ENCODE assay signal across 10 cellular contexts in genomic region chr17:62625870-62626200, GRCh38. TPM values are rescaled to one million over a fixed set of nuclear protein-coding genes. Genes with fewer than 3 reads are reported as not detected.
DNase-seq lines count a peak whose midpoint lies in the region; FAIRE-seq and TF ChIP-seq lines count a peak whose summit lies in the region.
"Had no signal": no experiment of that assay in that cellular context is flagged by ENCODE, and none has a peak within 500 bp of the region (broad histone marks: within the 10 kb centered on the region; RNA-seq: fewer than 3 reads in every experiment).

No MANE protein-coding gene starts in this region.

- TF ChIP-seq CTCF in D721Med (IDR thresholded peaks at IDR 0.05; ENCODE audit: insufficient read depth, missing control alignments) (peak; percentile 13), fibroblast of villous mesenchyme (IDR thresholded peaks at IDR 0.05; ENCODE audit: insufficient read depth, low read depth, low read length) (no peak), retinal pigment epithelial cell (conservative IDR thresholded peaks at IDR 0.05; ENCODE audit: low read depth, low read length) (no peak)

- peaks cover 15% of the 10 kb centered on the region for H3K4me1 ChIP-seq in HUES48 (ENCODE audit: control insufficient read depth, insufficient read depth, low read length)
- H3K4me1 ChIP-seq: breast epithelium had no signal

- H3K9ac ChIP-seq in HUES48 (ENCODE audit: low read depth, low read length): no peak overlapping the region

- H3K4me3 ChIP-seq in HUES48 (ENCODE audit: low read depth, low read length) (no peak overlapping the region), fibroblast of villous mesenchyme (ENCODE audit: low read depth, low read length) (no peak overlapping the region), retinal pigment epithelial cell (ENCODE audit: low read length) (no peak overlapping the region)

- no peaks in the 10 kb centered on the region for H3K9me3 ChIP-seq in HUES48 (ENCODE audit: control insufficient read depth, insufficient read depth, low read length)
- H3K9me3 ChIP-seq: breast epithelium had no signal

- H3K27me3 ChIP-seq in HUES48 (ENCODE audit: control insufficient read depth, insufficient read depth, low read length): peaks cover 4% of the 10 kb centered on the region; the same call in 1 of the 2 replicates

- H3K36me3 ChIP-seq in HUES48 (ENCODE audit: control insufficient read depth, insufficient read depth, low read length): no peaks in the 10 kb centered on the region
- H3K36me3 ChIP-seq: breast epithelium had no signal

- H3K27ac ChIP-seq in HUES48 (ENCODE audit: low read depth, low read length): peak overlapping the region; percentile 20

- DNase-seq in D721Med (ENCODE audit: insufficient read length, low spot score): peak; percentile 92
- DNase-seq in fibroblast of villous mesenchyme (ENCODE audit: low read depth): peak; percentile 95
- DNase-seq in retinal pigment epithelial cell (ENCODE audit: low read depth): peak; percentile 53
- DNase-seq in NOMO-1 (lab: John Stamatoyannopoulos, UW; ENCODE audit: unreplicated experiment in 2 of 2): no peak
- DNase-seq in stimulated activated CD4-positive, alpha-beta T cell treated with anti-CD3 and anti-CD28 coated beads, Interleukin-2, amount 100 ng/mL, for 48 hours: no peak
- no peak for DNase-seq in SKM-1 treated with dmso at 0.1 percent for 144 hours (lab: John Stamatoyannopoulos, UW; ENCODE audit: unreplicated experiment)
- DNase-seq: KG1, NCI-H2029 treated with DMSO at 0.1 percent for 48 hours had no signal

- FAIRE-seq in D721Med (lab: Jason Lieb, UNC): peak; percentile 16

RNA-seq across cellular contexts. Expression of gene MRC2, which starts 1.6 kb away (rescaled TPM):
- total RNA-seq in fibroblast of villous mesenchyme: 336 and 369 TPM in 2 replicates

Comparison
In these comparisons a context has a peak if more than half of its experiments do, and no peak if none do; other contexts are left out.
1. DNase-seq: peak in D721Med (single experiment), fibroblast of villous mesenchyme (single experiment) and retinal pigment epithelial cell (single experiment); none in NOMO-1 (0 of 2), stimulated activated CD4-positive, alpha-beta T cell treated with anti-CD3 and anti-CD28 coated beads, Interleukin-2, amount 100 ng/mL, for 48 hours (0 of 2) and SKM-1 treated with dmso at 0.1 percent for 144 hours (single experiment).